Comparison of ENCODE assay signal across 10 cellular contexts in the genomic region with DNA sequence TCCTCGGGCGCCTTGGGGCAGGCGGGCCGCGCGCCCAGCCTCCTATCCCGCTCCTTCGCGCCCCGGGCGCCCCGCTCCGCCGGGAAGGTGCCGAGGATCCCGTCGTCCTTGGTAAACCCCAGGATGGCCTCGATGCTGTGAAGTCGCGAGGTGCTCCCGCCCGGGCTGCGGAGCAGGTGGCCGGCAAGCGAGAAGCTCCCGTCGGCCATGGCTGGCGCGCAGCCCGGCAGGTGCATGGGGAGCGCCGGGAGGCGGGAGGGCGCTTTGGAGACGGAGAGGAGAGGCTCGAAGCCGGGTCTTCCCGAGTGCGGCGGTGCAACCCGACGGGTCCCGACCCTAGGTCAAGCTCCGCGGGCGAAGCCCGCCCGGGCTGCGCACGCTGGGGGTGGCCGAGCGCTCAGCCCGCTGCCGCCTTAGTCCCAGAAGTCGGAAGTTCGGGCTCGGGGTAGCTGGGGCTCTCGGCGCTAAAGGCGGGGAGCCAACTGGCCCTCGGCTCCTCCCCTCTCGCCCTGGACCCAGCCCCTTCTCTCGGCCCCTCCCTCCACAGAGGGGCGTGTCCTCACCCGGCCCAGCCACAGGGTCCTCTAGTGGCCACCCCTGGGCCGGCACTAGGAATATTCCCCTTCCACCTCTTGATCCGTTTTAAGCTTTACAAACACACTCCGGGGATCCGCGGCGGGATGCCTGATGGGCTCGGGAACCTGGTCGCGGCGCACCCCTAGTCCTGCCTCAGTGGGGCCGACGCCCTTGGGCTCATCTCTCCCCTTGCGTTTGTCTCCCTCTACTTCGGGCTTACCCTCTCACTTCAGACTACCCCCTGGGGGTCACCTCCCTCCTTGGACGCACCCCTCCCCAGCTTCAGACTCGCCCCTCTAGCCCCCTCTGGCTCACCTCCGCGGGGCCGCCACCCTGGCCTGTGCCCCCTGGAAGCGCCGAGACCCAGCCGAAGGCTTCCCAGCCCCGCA. TPM values are rescaled to one million over a fixed set of nuclear protein-coding genes. Genes with fewer than 3 reads are reported as not detected.
DNase-seq lines count a peak whose midpoint lies in the region; TF ChIP-seq lines count a peak whose summit lies in the region.
"Had no signal": no experiment of that assay in that cellular context is flagged by ENCODE, and none has a peak within 500 bp of the region (broad histone marks: within the 10 kb centered on the region; RNA-seq: fewer than 3 reads in every experiment).

RAX (minus strand) TSS at position 484 of the 965 bp plus-strand sequence; CDS start at position 236, 248 bp downstream.

- peak within 1 kb of the TSS; percentile 17 for H3K9ac ChIP-seq in neural progenitor cell
- H3K9ac ChIP-seq: BLaER1 treated with 17β-estradiol and CSF1 and Interleukin-3, amounts not matched to agents 10 nM and 100 nM had no signal

- peaks cover 75% of the 10 kb centered on the region for H3K27me3 Mint-ChIP-seq in neural progenitor cell (ENCODE audit: insufficient read depth, low read depth)

- H3K27ac ChIP-seq in neural progenitor cell: no peak within 1 kb of the TSS
- H3K27ac ChIP-seq: BLaER1 treated with 17β-estradiol and CSF1 and Interleukin-3, amounts not matched to agents 10 nM and 100 nM had no signal

- DNase-seq in NCI-H82 (lab: John Stamatoyannopoulos, UW): peak; percentile 87
- no peak for DNase-seq in NCI-H82 treated with DMSO at 0.1 percent for 48 hours (lab: John Stamatoyannopoulos, UW; ENCODE audit: unreplicated experiment)
- DNase-seq in NCI-H2196 treated with DMSO at 0.1 percent for 48 hours (lab: John Stamatoyannopoulos, UW; ENCODE audit: unreplicated experiment): peak; percentile 54
- DNase-seq in erythroblast (lab: John Stamatoyannopoulos, UW): peak; percentile 66 to 68
- peak; percentile 96 for DNase-seq in neural progenitor cell (ENCODE audit: low spot score)
- DNase-seq in NCI-H2029 (lab: John Stamatoyannopoulos, UW): no peak
- no peak for DNase-seq in NCI-H345 treated with DMSO at 0.1 percent for 48 hours (lab: John Stamatoyannopoulos, UW; ENCODE audit: unreplicated experiment)
- DNase-seq in NCI-H2107 (lab: John Stamatoyannopoulos, UW): no peak

- H3K36me3 Mint-ChIP-seq in neural progenitor cell: no peaks in the 10 kb centered on the region

- H4K20me1 ChIP-seq in neural progenitor cell (ENCODE audit: low read depth): peaks cover 60% of the 10 kb centered on the region

- peaks cover 68% of the 10 kb centered on the region for H3F3A ChIP-seq in neural progenitor cell (ENCODE audit: low read depth)

- H3K4me2 ChIP-seq in neural progenitor cell: peak within 1 kb of the TSS; percentile 92
- H3K4me2 ChIP-seq: BLaER1 treated with 17β-estradiol and CSF1 and Interleukin-3, amounts not matched to agents 10 nM and 100 nM had no signal

- H3K9me3 Mint-ChIP-seq in neural progenitor cell: peaks cover 2% of the 10 kb centered on the region

- no peak within 1 kb of the TSS for H2AFZ ChIP-seq in neural progenitor cell (replicated peaks)

- no peak within 1 kb of the TSS for H3K27ac Mint-ChIP-seq in neural progenitor cell

- H3K4me3 ChIP-seq in neural progenitor cell: peak within 1 kb of the TSS; percentile 78

- H3K9me3 ChIP-seq in neural progenitor cell (ENCODE audit: low read depth): no peaks in the 10 kb centered on the region

- H3K36me3 ChIP-seq in neural progenitor cell: peaks cover 23% of the 10 kb centered on the region
- H3K36me3 ChIP-seq: BLaER1 treated with 17β-estradiol and CSF1 and Interleukin-3, amounts not matched to agents 10 nM and 100 nM had no signal

- TF ChIP-seq POLR2A in erythroblast (IDR thresholded peaks at IDR 0.05; ENCODE audit: low read length): no peak

- peak; percentile 70 for TF ChIP-seq CTCF in neural progenitor cell (IDR thresholded peaks at IDR 0.05)

- H3K4me3 Mint-ChIP-seq in neural progenitor cell: peak within 1 kb of the TSS; percentile 82

- peaks cover 61% of the 10 kb centered on the region for H3K4me1 ChIP-seq in neural progenitor cell

- H3K4me1 Mint-ChIP-seq in neural progenitor cell: peaks cover 34% of the 10 kb centered on the region

- H3K27me3 ChIP-seq in neural progenitor cell: peaks cover 80% of the 10 kb centered on the region

- H3K79me2 ChIP-seq in neural progenitor cell (ENCODE audit: low read depth): peaks cover 43% of the 10 kb centered on the region

RNA-seq across cellular contexts. Expression of gene RAX, which starts in this region (rescaled TPM):
- 20.7 and 78.1 TPM in 2 replicates for total RNA-seq in neural progenitor cell (ENCODE audit: low replicate concordance)
- total RNA-seq: T-helper 2 cell treated with Interferon-gamma antibody and Interleukin-4, amounts not matched to agents 100 ng/mL and 5 ng/mL, for 36 hours had no signal

Comparison
In these comparisons a context has a peak if more than half of its experiments do, and no peak if none do; other contexts are left out.
1. DNase-seq: peak in NCI-H82 (single experiment), NCI-H2196 treated with DMSO at 0.1 percent for 48 hours (single experiment), erythroblast (2 of 2) and neural progenitor cell (single experiment); none in NCI-H82 treated with DMSO at 0.1 percent for 48 hours (single experiment), NCI-H2029 (single experiment), NCI-H345 treated with DMSO at 0.1 percent for 48 hours (single experiment) and NCI-H2107 (single experiment).